In genomic region chr22:42615092-42615859, GRCh38 we compare ENCODE assay signal across 8 cellular contexts.
DNase-seq lines count a peak whose midpoint lies in the region; ATAC-seq and TF ChIP-seq lines count a peak whose summit lies in the region.

No MANE protein-coding gene starts in this region.

- H3K27ac ChIP-seq in ACC112 (ENCODE audit: low read depth, low read length), result peak overlapping the region; percentile 96
- peak overlapping the region; percentile 100 for H3K27ac ChIP-seq in caudate nucleus (ENCODE audit: low read depth, low read length)

- no peaks in the 10 kb centered on the region for H3K36me3 ChIP-seq in ACC112 (ENCODE audit: insufficient read depth, low read length)

- H3K79me2 ChIP-seq in ACC112 (ENCODE audit: control insufficient read depth, insufficient read depth, low read length, unreplicated experiment), result peaks cover 38% of the 10 kb centered on the region

- DNase-seq in NCI-H2196 treated with DMSO at 0.1 percent for 48 hours (lab: John Stamatoyannopoulos, UW; ENCODE audit: unreplicated experiment) (peak; percentile 72), caudate nucleus (lab: John Stamatoyannopoulos, UW) (peak in 57 of 61 donors; percentile 19 to 93 (median 73)), islet precursor cell (peak; percentile 99)
- peak; percentile 79 for DNase-seq in stimulated activated CD4-positive, alpha-beta T cell treated with anti-CD3 and anti-CD28 coated beads, Interleukin-12 subunit alpha, Interleukin-12 subunit beta, amount 100 ng/mL, for 4 hours

- H2AFZ ChIP-seq in ACC112 (ENCODE audit: low read length, unreplicated experiment), result no peak overlapping the region

- ATAC-seq in GM18868 (IDR thresholded peaks at IDR 0.05; ENCODE audit: unreplicated experiment) (peak; percentile 54), HG03108 (IDR thresholded peaks at IDR 0.05; ENCODE audit: unreplicated experiment) (peak; percentile 48)

- no peaks in the 10 kb centered on the region for H3K27me3 ChIP-seq in ACC112 (ENCODE audit: insufficient read depth, low read length)

- H3K4me1 ChIP-seq in ACC112 (ENCODE audit: control insufficient read depth, insufficient read depth, low read length, unreplicated experiment), result peaks cover 19% of the 10 kb centered on the region

- TF ChIP-seq CTCF in WI38 (IDR thresholded peaks at IDR 0.05; ENCODE audit: low read depth, low read length), result no peak

- H3K4me3 ChIP-seq in ACC112 (ENCODE audit: low read depth, low read length) (peak overlapping the region; percentile 95), WI38 (ENCODE audit: low read depth, low read length) (peak overlapping the region; percentile 72)

Comparison
In these comparisons a context has a peak if more than half of its experiments do, and no peak if none do; other contexts are left out.
1. Peak in every context shown above with its lines: DNase-seq, ATAC-seq, H3K4me3 ChIP-seq and H3K27ac ChIP-seq.